In genomic region chr2:138676654-138677053, GRCh38 we compare ENCODE assay signal across 23 cellular contexts.
"Had no signal": no experiment of that assay in that cellular context is flagged by ENCODE, and none has a peak within 500 bp of the region (broad histone marks: within the 10 kb centered on the region; RNA-seq: fewer than 3 reads in every experiment).

No MANE protein-coding gene starts in this region.

- H3K27me3 ChIP-seq: cardiac muscle cell, gastroesophageal sphincter, right lobe of liver had no signal

- H3K36me3 ChIP-seq: cardiac muscle cell, gastroesophageal sphincter, left ventricle myocardium inferior, right lobe of liver, thoracic aorta had no signal

- H3K27ac ChIP-seq: cardiac muscle cell, coronary artery, dorsolateral prefrontal cortex, gastroesophageal sphincter, left ventricle myocardium inferior, right lobe of liver, thoracic aorta had no signal

- DNase-seq: activated B cell treated with CpG ODN at 0.5 μM for 24 hours; activated CD4-positive, alpha-beta T cell treated with anti-CD3 and anti-CD28 coated beads, Interleukin-2, amount 50 U/mL, for 1 hour; activated CD8-positive, alpha-beta T cell treated with anti-CD3 and anti-CD28 coated beads for 36 hours; activated naive CD4-positive, alpha-beta T cell; activated T-cell treated with anti-CD3 and anti-CD28 coated beads, Interleukin-2, amount 50 U/mL, for 4 hours; dorsolateral prefrontal cortex; effector memory CD4-positive, alpha-beta T cell; head of caudate nucleus; hippocampal formation; kidney; left ventricle myocardium inferior; right lobe of liver; stimulated activated CD4-positive, alpha-beta T cell treated with anti-CD3 and anti-CD28 coated beads, Interleukin-4, amount 100 ng/mL, for 1 hour; stimulated activated naive CD8-positive, alpha-beta T cell treated with anti-CD3 and anti-CD28 coated beads, Interleukin-15, Interleukin-2, amounts not matched to agents 100 U/mL and 50 U/mL, for 24 hours; T-helper 1 cell; trophoblast cell had no signal

- ATAC-seq: activated CD8-positive, alpha-beta T cell treated with anti-CD3 and anti-CD28 coated beads for 36 hours; activated naive CD4-positive, alpha-beta T cell treated with anti-CD3 and anti-CD28 coated beads, Interleukin-2, amount 50 U/mL, for 72 hours; activated T-cell treated with anti-CD3 and anti-CD28 coated beads, Interleukin-2, amount 50 U/mL, for 4 hours; activated T-helper 17 cell treated with anti-CD3 and anti-CD28 coated beads, Interleukin-2, amount 50 U/mL, for 72 hours; gastroesophageal sphincter; stimulated activated naive CD8-positive, alpha-beta T cell treated with anti-CD3 and anti-CD28 coated beads, Interleukin-15, Interleukin-2, amounts not matched to agents 100 U/mL and 50 U/mL, for 24 hours had no signal

- H3K4me1 ChIP-seq: gastroesophageal sphincter, left ventricle myocardium inferior had no signal

- H3K9me3 ChIP-seq: gastroesophageal sphincter, left ventricle myocardium inferior, right lobe of liver, thoracic aorta had no signal

- H3K4me3 ChIP-seq: cardiac muscle cell, coronary artery, dorsolateral prefrontal cortex, gastroesophageal sphincter, left ventricle myocardium inferior, lung, right lobe of liver, thoracic aorta had no signal
